In genomic region chr20:35954907-35955251, GRCh38 we compare ENCODE assay signal across 8 cellular contexts. TPM values are rescaled to one million over a fixed set of nuclear protein-coding genes. Genes with fewer than 3 reads are reported as not detected.
DNase-seq lines count a peak whose midpoint lies in the region; ATAC-seq and TF ChIP-seq lines count a peak whose summit lies in the region.

No MANE protein-coding gene starts in this region.

- H3K27me3 Mint-ChIP-seq in CD14-positive monocyte (ENCODE audit: low read depth in 3 of 3) = no peaks in the 10 kb centered on the region

- TF ChIP-seq CTCF in CD14-positive monocyte (IDR thresholded peaks at IDR 0.05) = no peak

- intact Hi-C loops in CD14-positive monocyte (cut with micrococcal nuclease) = loop anchor here in 1 of 2 donors (10.0 kb wide), 1 partner anchor 110 kb away; no protein-coding TSS in a partner anchor

- peak; percentile 1 for ATAC-seq in GM21529 (IDR thresholded peaks at IDR 0.05; ENCODE audit: unreplicated experiment)

- no peak for DNase-seq in CD14-positive monocyte (ENCODE audit: low spot score)
- DNase-seq in SJSA1 (ENCODE audit: low read depth in 1 of 2, low spot score in 2 of 2) = no peak
- DNase-seq in activated gamma-delta T cell (lab: John Stamatoyannopoulos, UW) = no peak
- DNase-seq in HuH-7 (ENCODE audit: low spot score) = no peak
- no peak for DNase-seq in hypothalamus (lab: John Stamatoyannopoulos, UW)

- H3K4me3 Mint-ChIP-seq in CD14-positive monocyte = peak overlapping the region; percentile 97 to 100

- H3K36me3 ChIP-seq in SJSA1 = peaks cover 28% of the 10 kb centered on the region
- H3K36me3 ChIP-seq in duodenal mucosa (ENCODE audit: control insufficient read depth in 1 of 2, insufficient read depth in 2 of 2, low read length in 2 of 2) = no peaks in the 10 kb centered on the region

- H3K27ac ChIP-seq in SJSA1 (peak overlapping the region; percentile 26), duodenal mucosa (ENCODE audit: low read depth, low read length) (peak overlapping the region; percentile 91)

- peaks cover 0 to 5% of the 10 kb centered on the region in 2 donors for H3K36me3 Mint-ChIP-seq in CD14-positive monocyte

- H3K4me1 Mint-ChIP-seq in CD14-positive monocyte = peaks cover 21% of the 10 kb centered on the region

- H3K9me3 ChIP-seq in SJSA1 (replicated peaks) (no peaks in the 10 kb centered on the region), duodenal mucosa (ENCODE audit: control insufficient read depth in 1 of 2, low read length in 2 of 2) (no peaks in the 10 kb centered on the region), mononuclear cell (ENCODE audit: low read depth, low read length) (no peaks in the 10 kb centered on the region)

- peak overlapping the region; percentile 96 to 99 (median 98) for H3K27ac Mint-ChIP-seq in CD14-positive monocyte

- H3K9me3 Mint-ChIP-seq in CD14-positive monocyte = peaks cover 0 to 2% (median 0%) of the 10 kb centered on the region in 7 donors

- H3K27me3 ChIP-seq in SJSA1 (replicated peaks) (no peaks in the 10 kb centered on the region), duodenal mucosa (ENCODE audit: control insufficient read depth in 1 of 2, insufficient read depth in 2 of 2, low read length in 2 of 2) (no peaks in the 10 kb centered on the region), mononuclear cell (ENCODE audit: insufficient read depth, low read length) (no peaks in the 10 kb centered on the region)

- H3K4me3 ChIP-seq in SJSA1 (peak overlapping the region; percentile 88), duodenal mucosa (ENCODE audit: low read depth in 1 of 2, low read length in 2 of 2) (peak overlapping the region; percentile 78 to 87), mononuclear cell (ENCODE audit: low read length) (peak overlapping the region; percentile 99)

- H3K9ac ChIP-seq in duodenal mucosa (ENCODE audit: low read depth in 1 of 2, low read length in 2 of 2) = peak overlapping the region; percentile 96 to 100

- peaks cover 17% of the 10 kb centered on the region for H3K4me1 ChIP-seq in SJSA1 (replicated peaks)
- H3K4me1 ChIP-seq in duodenal mucosa (ENCODE audit: control insufficient read depth in 1 of 2, insufficient read depth in 2 of 2, low read length in 2 of 2) = peaks cover 10 to 19% of the 10 kb centered on the region in 2 donors
- peaks cover 33% of the 10 kb centered on the region for H3K4me1 ChIP-seq in mononuclear cell (ENCODE audit: insufficient read depth, low read length)

RNA-seq across cellular contexts. Expression of gene SCAND1, which starts 0.6 kb away (rescaled TPM):
- 100 to 1,000 TPM; 160 to 227 TPM for polyA plus RNA-seq in CD14-positive monocyte
- total RNA-seq in SJSA1 (2014; rRNA removed; shearing (Covaris generic)) = 88.1 and 123 TPM in 2 replicates
- total RNA-seq in mononuclear cell = 63.9 TPM

RNA-seq across cellular contexts. Expression of gene CNBD2, which starts 13.5 kb away (rescaled TPM):
- 1 to 10 TPM; 8.0 to 9.3 TPM for polyA plus RNA-seq in CD14-positive monocyte
- total RNA-seq in SJSA1 (2014; rRNA removed; shearing (Covaris generic)) = 3.6 TPM in 2 replicates
- total RNA-seq in mononuclear cell = 11.3 TPM
